7 cellular contexts compared by ENCODE assay signal in genomic region chr5:40486437-40487270, GRCh38.
DNase-seq lines count a peak whose midpoint lies in the region; ATAC-seq, FAIRE-seq and TF ChIP-seq lines count a peak whose summit lies in the region.

No MANE protein-coding gene starts in this region.

- intact Hi-C loops in activated B cell treated with CpG ODN at 0.5 μM for 24 hours (cut with micrococcal nuclease): loop anchor here (1.0 to 10.0 kb wide), 10 partner anchors 49 to 1412 kb away; partner anchors contain the start of genes RICTOR and TTC33

- peaks cover 7% of the 10 kb centered on the region for H3K4me1 ChIP-seq in effector memory CD4-positive, alpha-beta T cell (ENCODE audit: control insufficient read depth, insufficient read depth, low read length, poor library complexity, severe bottlenecking)

- TF ChIP-seq CTCF in activated B cell treated with CpG ODN at 0.5 μM for 24 hours (IDR thresholded peaks at IDR 0.05): no peak

- no peak overlapping the region for H3K27ac ChIP-seq in effector memory CD4-positive, alpha-beta T cell (ENCODE audit: insufficient read depth, low read length, poor library complexity, severe bottlenecking)

- peak overlapping the region; percentile 8 for H3K4me3 ChIP-seq in effector memory CD4-positive, alpha-beta T cell (ENCODE audit: insufficient read depth, low read depth, low read length, poor library complexity, severe bottlenecking)

- no peaks in the 10 kb centered on the region for H3K27me3 Mint-ChIP-seq in activated B cell treated with CpG ODN at 0.5 μM for 24 hours

- H3K36me3 ChIP-seq in effector memory CD4-positive, alpha-beta T cell (ENCODE audit: control insufficient read depth, insufficient read depth, low read length): no peaks in the 10 kb centered on the region

- ATAC-seq in GM19468 (IDR thresholded peaks at IDR 0.05; ENCODE audit: extremely low read depth, unreplicated experiment) (peak; percentile 18), HG03457 (IDR thresholded peaks at IDR 0.05; ENCODE audit: unreplicated experiment) (peak; percentile 47), activated B cell treated with CpG ODN at 0.5 μM for 24 hours (ENCODE audit: low read depth) (peak; percentile 38)

- no peaks in the 10 kb centered on the region for H3K36me3 Mint-ChIP-seq in activated B cell treated with CpG ODN at 0.5 μM for 24 hours (ENCODE audit: low read depth)

- H3K27ac Mint-ChIP-seq in activated B cell treated with CpG ODN at 0.5 μM for 24 hours: peak overlapping the region; percentile 87

- peak overlapping the region; percentile 64 for H3K4me3 Mint-ChIP-seq in activated B cell treated with CpG ODN at 0.5 μM for 24 hours

- H3K9me3 ChIP-seq in effector memory CD4-positive, alpha-beta T cell (ENCODE audit: control insufficient read depth, low read length): no peaks in the 10 kb centered on the region

- no peaks in the 10 kb centered on the region for H3K9me3 Mint-ChIP-seq in activated B cell treated with CpG ODN at 0.5 μM for 24 hours

- DNase-seq in activated B cell treated with CpG ODN at 0.5 μM for 24 hours: no peak
- peak; percentile 35 to 43 (median 40) for DNase-seq in effector memory CD4-positive, alpha-beta T cell
- peak; percentile 36 to 38 for DNase-seq in stimulated activated CD8-positive, alpha-beta memory T cell treated with anti-CD3 and anti-CD28 coated beads, Interleukin-15, amount 100 ng/mL, for 48 hours (ENCODE audit: low read depth in 2 of 2)
- DNase-seq in NCI-H2081 (lab: John Stamatoyannopoulos, UW): no peak
- DNase-seq in frontal cortex (ENCODE audit: low spot score in 2 of 2): no peak

- H3K27me3 ChIP-seq in effector memory CD4-positive, alpha-beta T cell (replicated peaks; ENCODE audit: control insufficient read depth, insufficient read depth, low read length, poor library complexity, severe bottlenecking): no peaks in the 10 kb centered on the region

- POLR2A ChIA-PET in activated B cell treated with CpG ODN at 0.5 μM for 24 hours (lab: Charles Lee): interaction anchor here (0.6 to 2.8 kb wide), 10 partner anchors 13 to 260 kb away, joined by 3 to 32 read pairs (median 3); partner anchors contain the start of gene PTGER4

- no peak for FAIRE-seq in frontal cortex (lab: Jason Lieb, UNC)

- peaks cover 82% of the 10 kb centered on the region for H3K4me1 Mint-ChIP-seq in activated B cell treated with CpG ODN at 0.5 μM for 24 hours

- CTCF ChIA-PET in activated B cell treated with CpG ODN at 0.5 μM for 24 hours (lab: Charles Lee): interaction anchor here (1.0 to 1.4 kb wide), 2 partner anchors 11 to 200 kb away, joined by 3 to 4 read pairs; no protein-coding TSS in a partner anchor

Comparison
In these comparisons a context has a peak if more than half of its experiments do, and no peak if none do; other contexts are left out.
1. DNase-seq: peak in effector memory CD4-positive, alpha-beta T cell (3 of 3) and stimulated activated CD8-positive, alpha-beta memory T cell treated with anti-CD3 and anti-CD28 coated beads, Interleukin-15, amount 100 ng/mL, for 48 hours (2 of 2); none in activated B cell treated with CpG ODN at 0.5 μM for 24 hours (single experiment), NCI-H2081 (0 of 2) and frontal cortex (0 of 2).
2. Peak in every context shown above with its lines, with median percentiles within 50 percentile points of each other: ATAC-seq.